Comparison of ENCODE assay signal across 25 cellular contexts in genomic region chr2:160608525-160609085, GRCh38.
"Had no signal": no experiment of that assay in that cellular context is flagged by ENCODE, and none has a peak within 500 bp of the region (broad histone marks: within the 10 kb centered on the region; RNA-seq: fewer than 3 reads in every experiment).

No MANE protein-coding gene starts in this region.

- H3K36me3 ChIP-seq: SJCRH30 had no signal

- H3K27ac Mint-ChIP-seq: activated CD4-positive, alpha-beta T cell treated with anti-CD3 and anti-CD28 coated beads, Interleukin-2, amount 10 ng/mL, durations not matched to agents 24 days and 14 days; activated CD8-positive, alpha-beta memory T cell treated with anti-CD3 and anti-CD28 coated beads, Interleukin-2, amount 10 ng/mL, durations not matched to agents 7 days and 5 days; activated naive CD4-positive, alpha-beta T cell treated with anti-CD3 and anti-CD28 coated beads, Interleukin-2, amount 50 U/mL, for 24 hours; activated T-cell treated with anti-CD3 and anti-CD28 coated beads, Interleukin-2, amount 50 U/mL, for 24 hours; activated T-helper 1 cell treated with anti-CD3 and anti-CD28 coated beads, Interleukin-12 subunit alpha, Interleukin-12 subunit beta, Interleukin-2, Interleukin-4 antibody, amounts not matched to agents 30 ng/mL and 10 ng/mL and 1 ng/mL, durations not matched to agents 14 hours and 24 hours and 36 hours; T-helper 1 cell treated with Interleukin-12 subunit alpha and Interleukin-12 subunit beta and Interleukin-4 antibody, amounts not matched to agents 30 μg/mL and 1 μg/mL, for 36 hours; WTC11 had no signal

- H3K4me1 ChIP-seq: SJCRH30 had no signal

- H3K27me3 ChIP-seq: body of pancreas, SJCRH30 had no signal

- H3K27me3 Mint-ChIP-seq: activated naive CD4-positive, alpha-beta T cell treated with anti-CD3 and anti-CD28 coated beads, Interleukin-2, amount 50 U/mL, for 24 hours; activated T-cell treated with anti-CD3 and anti-CD28 coated beads, Interleukin-2, amount 50 U/mL, for 24 hours had no signal

- H3K4me3 Mint-ChIP-seq: activated CD4-positive, alpha-beta T cell treated with anti-CD3 and anti-CD28 coated beads, Interleukin-2, amount 10 ng/mL, durations not matched to agents 24 days and 14 days; activated CD8-positive, alpha-beta memory T cell treated with anti-CD3 and anti-CD28 coated beads, Interleukin-2, amount 10 ng/mL, durations not matched to agents 7 days and 5 days; activated naive CD4-positive, alpha-beta T cell treated with anti-CD3 and anti-CD28 coated beads, Interleukin-2, amount 50 U/mL, for 24 hours; activated T-cell treated with anti-CD3 and anti-CD28 coated beads, Interleukin-2, amount 50 U/mL, for 24 hours; activated T-helper 1 cell treated with anti-CD3 and anti-CD28 coated beads, Interleukin-12 subunit alpha, Interleukin-12 subunit beta, Interleukin-2, Interleukin-4 antibody, amounts not matched to agents 30 ng/mL and 10 ng/mL and 1 ng/mL, durations not matched to agents 14 hours and 24 hours and 36 hours; central memory CD8-positive, alpha-beta T cell; T-helper 1 cell treated with Interleukin-12 subunit alpha and Interleukin-12 subunit beta and Interleukin-4 antibody, amounts not matched to agents 30 μg/mL and 1 μg/mL, for 36 hours; WTC11 had no signal

- ATAC-seq: activated CD8-positive, alpha-beta memory T cell treated with anti-CD3 and anti-CD28 coated beads, Interleukin-2, amount 10 ng/mL, durations not matched to agents 7 days and 5 days; body of pancreas; SK-N-SH treated with all-trans-retinoic acid at 6 μM for 48 hours; WTC11 had no signal

- H3K9ac ChIP-seq: KMS-11 had no signal

- H3K4me2 ChIP-seq: KMS-11 had no signal

- H3K9me3 ChIP-seq: body of pancreas, SJCRH30 had no signal

- H3K27ac ChIP-seq: body of pancreas, KMS-11, SJCRH30 had no signal

- H3K9me3 Mint-ChIP-seq: activated naive CD4-positive, alpha-beta T cell treated with anti-CD3 and anti-CD28 coated beads, Interleukin-2, amount 50 U/mL, for 24 hours; activated T-cell treated with anti-CD3 and anti-CD28 coated beads, Interleukin-2, amount 50 U/mL, for 24 hours; activated T-helper 1 cell treated with anti-CD3 and anti-CD28 coated beads, Interleukin-12 subunit alpha, Interleukin-12 subunit beta, Interleukin-2, Interleukin-4 antibody, amounts not matched to agents 30 ng/mL and 10 ng/mL and 1 ng/mL, durations not matched to agents 14 hours and 24 hours and 36 hours; central memory CD8-positive, alpha-beta T cell; T-helper 1 cell treated with Interleukin-12 subunit alpha and Interleukin-12 subunit beta and Interleukin-4 antibody, amounts not matched to agents 30 μg/mL and 1 μg/mL, for 36 hours; WTC11 had no signal

- H3K4me3 ChIP-seq: body of pancreas, SJCRH30 had no signal

- FAIRE-seq: bronchial epithelial cell had no signal

- DNase-seq: activated CD4-positive, alpha-beta T cell treated with anti-CD3 and anti-CD28 coated beads, Interleukin-2, amount 10 ng/mL, durations not matched to agents 24 days and 14 days; activated CD4-positive, alpha-beta T cell treated with anti-CD3 and anti-CD28 coated beads, Interleukin-2, amount 50 U/mL, for 48 hours; activated CD4-positive, CD25-positive, alpha-beta regulatory T cell treated with anti-CD3 and anti-CD28 coated beads, Interleukin-2, amount 50 U/mL, for 72 hours; activated CD8-positive, alpha-beta memory T cell treated with anti-CD3 and anti-CD28 coated beads, Interleukin-2, amount 10 ng/mL, durations not matched to agents 7 days and 5 days; activated effector memory CD4-positive, alpha-beta T cell treated with Interleukin-2 at 50 U/mL for 16 hours; activated naive CD4-positive, alpha-beta T cell; activated T-cell treated with anti-CD3 and anti-CD28 coated beads, Interleukin-2, amount 50 U/mL, for 24 hours; aorta; body of pancreas; NCI-H1092; NCI-H1417; NCI-H1930; NCI-H345; NCI-H510A; NCI-H526 treated with DMSO at 0.1 percent for 48 hours; SJCRH30; SW 1271 had no signal

- H3K36me3 Mint-ChIP-seq: activated CD8-positive, alpha-beta memory T cell treated with anti-CD3 and anti-CD28 coated beads, Interleukin-2, amount 10 ng/mL, durations not matched to agents 7 days and 5 days; activated naive CD4-positive, alpha-beta T cell treated with anti-CD3 and anti-CD28 coated beads, Interleukin-2, amount 50 U/mL, for 24 hours; WTC11 had no signal

- H3K4me1 Mint-ChIP-seq: central memory CD8-positive, alpha-beta T cell had no signal
